Comparison of ENCODE assay signal across 7 cellular contexts in the genomic region with DNA sequence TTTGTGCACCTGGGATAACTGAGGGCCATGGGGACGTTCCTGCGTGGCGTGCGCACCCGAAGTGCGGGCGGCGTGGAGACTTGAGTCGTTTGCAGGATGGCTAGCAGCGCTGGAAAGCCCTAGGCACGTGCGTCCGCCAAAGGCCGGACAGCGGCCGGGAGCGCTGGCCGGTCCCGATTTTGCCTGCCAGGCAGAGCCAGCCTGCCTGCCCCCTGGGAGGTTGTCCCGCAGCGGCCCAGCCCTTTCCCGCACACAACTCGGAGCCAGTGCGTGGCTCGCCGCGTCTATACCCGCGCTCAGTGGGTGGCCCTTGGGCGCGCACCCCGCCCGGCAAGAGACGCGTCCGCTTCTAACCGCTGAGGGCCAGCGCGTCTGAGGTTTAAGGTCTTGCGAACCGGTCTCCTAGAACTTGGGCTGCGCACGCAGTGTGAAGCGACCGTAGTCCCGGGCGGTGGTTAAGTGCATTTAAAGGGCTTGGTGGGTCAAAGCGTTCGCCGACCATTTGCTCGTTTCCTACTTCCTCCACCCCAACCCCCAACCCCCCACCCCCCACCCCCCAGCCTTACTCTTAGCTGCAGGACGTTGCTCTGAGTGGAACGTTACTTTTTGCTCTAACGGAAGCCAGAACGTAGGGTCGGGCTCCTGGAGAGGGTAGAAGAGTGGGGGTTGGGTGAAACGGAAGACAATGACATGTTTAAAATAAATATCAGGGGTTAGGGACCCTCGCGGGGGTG.
DNase-seq lines count a peak whose midpoint lies in the region; ATAC-seq and TF ChIP-seq lines count a peak whose summit lies in the region.

No MANE protein-coding gene starts in this region.

- peaks cover 2% of the 10 kb centered on the region for H3K36me3 Mint-ChIP-seq in central memory CD8-positive, alpha-beta T cell (ENCODE audit: insufficient read depth)

- in situ Hi-C loops in KBM-7 (cut with MboI; ENCODE audit: low pct_unique_long_range_greater_than_20kb, low sequenced_read_pairs) = no loop called here

- CTCF ChIA-PET in GM10248 (lab: Yijun Ruan, JAX) = no interaction called here

- DNase-seq in GM10248 (ENCODE audit: extremely low spot score) (peak; percentile 53), KBM-7 (peak; percentile 89), left kidney (ENCODE audit: low read depth, low spot score) (peak; percentile 85)
- DNase-seq in central memory CD8-positive, alpha-beta T cell (ENCODE audit: low spot score in 2 of 2) = no peak
- peak; percentile 17 to 32 for DNase-seq in stimulated activated CD8-positive, alpha-beta memory T cell treated with anti-CD3 and anti-CD28 coated beads, Interleukin-15, amount 100 ng/mL, for 48 hours (ENCODE audit: low read depth in 2 of 2)

- H3K27me3 Mint-ChIP-seq in central memory CD8-positive, alpha-beta T cell = peaks cover 51% of the 10 kb centered on the region

- peaks cover 43% of the 10 kb centered on the region for H3K4me1 Mint-ChIP-seq in central memory CD8-positive, alpha-beta T cell

- no peaks in the 10 kb centered on the region for H3K9me3 Mint-ChIP-seq in central memory CD8-positive, alpha-beta T cell

- POLR2A ChIA-PET in GM10248 (lab: Yijun Ruan, JAX) = no interaction called here

- H3K4me3 Mint-ChIP-seq in central memory CD8-positive, alpha-beta T cell = peak overlapping the region; percentile 83

- peak; percentile 31 for ATAC-seq in GM21737 (IDR thresholded peaks at IDR 0.05; ENCODE audit: unreplicated experiment)
- peak; percentile 86 for ATAC-seq in SK-N-SH treated with all-trans-retinoic acid at 6 μM for 48 hours
- ATAC-seq in central memory CD8-positive, alpha-beta T cell (replicated peaks; ENCODE audit: extremely low read depth, poor library complexity, severe bottlenecking) = peak; percentile 47

- TF ChIP-seq CTCF in GM10248 (IDR thresholded peaks at IDR 0.05; ENCODE audit: control extremely low read depth, extremely low read depth, low read depth, missing control alignments) = no peak

- H3K27ac Mint-ChIP-seq in central memory CD8-positive, alpha-beta T cell (ENCODE audit: low read depth) = no peak overlapping the region

TF ChIP-seq in SK-N-SH treated with all-trans-retinoic acid at 6 μM for 48 hours, 23 proteins besides CTCF, POLR2A, EP300 and RAD21:
- TF ChIP-seq ZC3H10 (CRISPR knock-in tag; IDR thresholded peaks at IDR 0.05) (no peak), TCF4 (CRISPR knock-in tag; IDR thresholded peaks at IDR 0.05; ENCODE audit: borderline replicate concordance) (no peak), PPARA (CRISPR knock-in tag; IDR thresholded peaks at IDR 0.05; ENCODE audit: borderline replicate concordance) (no peak), TOX (CRISPR knock-in tag; IDR thresholded peaks at IDR 0.05; ENCODE audit: borderline replicate concordance) (no peak), SNAI2 (CRISPR knock-in tag; IDR thresholded peaks at IDR 0.05) (no peak), ESRRG (CRISPR knock-in tag; IDR thresholded peaks at IDR 0.05) (no peak), OSR1 (CRISPR knock-in tag; IDR thresholded peaks at IDR 0.05) (no peak), ZNF565 (CRISPR knock-in tag; conservative IDR thresholded peaks at IDR 0.05; ENCODE audit: low read depth) (no peak), ZNF70 (CRISPR knock-in tag; IDR thresholded peaks at IDR 0.05) (no peak), ZFP30 (CRISPR knock-in tag; IDR thresholded peaks at IDR 0.05) (no peak), RARB (CRISPR knock-in tag; IDR thresholded peaks at IDR 0.05) (no peak), ARNTL (CRISPR knock-in tag; IDR thresholded peaks at IDR 0.05; ENCODE audit: borderline replicate concordance, low read depth) (no peak), GLIS3 (CRISPR knock-in tag; IDR thresholded peaks at IDR 0.05) (no peak), ZFP3 (CRISPR knock-in tag; IDR thresholded peaks at IDR 0.05) (no peak), ZNF8 (CRISPR knock-in tag; IDR thresholded peaks at IDR 0.05) (no peak)
- TF ChIP-seq, protein P1, sequence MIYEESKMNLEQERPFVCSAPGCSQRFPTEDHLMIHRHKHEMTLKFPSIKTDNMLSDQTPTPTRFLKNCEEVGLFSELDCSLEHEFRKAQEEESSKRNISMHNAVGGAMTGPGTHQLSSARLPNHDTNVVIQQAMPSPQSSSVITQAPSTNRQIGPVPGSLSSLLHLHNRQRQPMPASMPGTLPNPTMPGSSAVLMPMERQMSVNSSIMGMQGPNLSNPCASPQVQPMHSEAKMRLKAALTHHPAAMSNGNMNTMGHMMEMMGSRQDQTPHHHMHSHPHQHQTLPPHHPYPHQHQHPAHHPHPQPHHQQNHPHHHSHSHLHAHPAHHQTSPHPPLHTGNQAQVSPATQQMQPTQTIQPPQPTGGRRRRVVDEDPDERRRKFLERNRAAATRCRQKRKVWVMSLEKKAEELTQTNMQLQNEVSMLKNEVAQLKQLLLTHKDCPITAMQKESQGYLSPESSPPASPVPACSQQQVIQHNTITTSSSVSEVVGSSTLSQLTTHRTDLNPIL (CRISPR knock-in tag; IDR thresholded peaks at IDR 0.05; ENCODE audit: low read depth) = no peak
- TF ChIP-seq, protein P2, sequence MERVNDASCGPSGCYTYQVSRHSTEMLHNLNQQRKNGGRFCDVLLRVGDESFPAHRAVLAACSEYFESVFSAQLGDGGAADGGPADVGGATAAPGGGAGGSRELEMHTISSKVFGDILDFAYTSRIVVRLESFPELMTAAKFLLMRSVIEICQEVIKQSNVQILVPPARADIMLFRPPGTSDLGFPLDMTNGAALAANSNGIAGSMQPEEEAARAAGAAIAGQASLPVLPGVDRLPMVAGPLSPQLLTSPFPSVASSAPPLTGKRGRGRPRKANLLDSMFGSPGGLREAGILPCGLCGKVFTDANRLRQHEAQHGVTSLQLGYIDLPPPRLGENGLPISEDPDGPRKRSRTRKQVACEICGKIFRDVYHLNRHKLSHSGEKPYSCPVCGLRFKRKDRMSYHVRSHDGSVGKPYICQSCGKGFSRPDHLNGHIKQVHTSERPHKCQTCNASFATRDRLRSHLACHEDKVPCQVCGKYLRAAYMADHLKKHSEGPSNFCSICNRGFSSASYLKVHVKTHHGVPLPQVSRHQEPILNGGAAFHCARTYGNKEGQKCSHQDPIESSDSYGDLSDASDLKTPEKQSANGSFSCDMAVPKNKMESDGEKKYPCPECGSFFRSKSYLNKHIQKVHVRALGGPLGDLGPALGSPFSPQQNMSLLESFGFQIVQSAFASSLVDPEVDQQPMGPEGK (CRISPR knock-in tag; IDR thresholded peaks at IDR 0.05; ENCODE audit: borderline replicate concordance) = no peak
- TF ChIP-seq, protein P3, sequence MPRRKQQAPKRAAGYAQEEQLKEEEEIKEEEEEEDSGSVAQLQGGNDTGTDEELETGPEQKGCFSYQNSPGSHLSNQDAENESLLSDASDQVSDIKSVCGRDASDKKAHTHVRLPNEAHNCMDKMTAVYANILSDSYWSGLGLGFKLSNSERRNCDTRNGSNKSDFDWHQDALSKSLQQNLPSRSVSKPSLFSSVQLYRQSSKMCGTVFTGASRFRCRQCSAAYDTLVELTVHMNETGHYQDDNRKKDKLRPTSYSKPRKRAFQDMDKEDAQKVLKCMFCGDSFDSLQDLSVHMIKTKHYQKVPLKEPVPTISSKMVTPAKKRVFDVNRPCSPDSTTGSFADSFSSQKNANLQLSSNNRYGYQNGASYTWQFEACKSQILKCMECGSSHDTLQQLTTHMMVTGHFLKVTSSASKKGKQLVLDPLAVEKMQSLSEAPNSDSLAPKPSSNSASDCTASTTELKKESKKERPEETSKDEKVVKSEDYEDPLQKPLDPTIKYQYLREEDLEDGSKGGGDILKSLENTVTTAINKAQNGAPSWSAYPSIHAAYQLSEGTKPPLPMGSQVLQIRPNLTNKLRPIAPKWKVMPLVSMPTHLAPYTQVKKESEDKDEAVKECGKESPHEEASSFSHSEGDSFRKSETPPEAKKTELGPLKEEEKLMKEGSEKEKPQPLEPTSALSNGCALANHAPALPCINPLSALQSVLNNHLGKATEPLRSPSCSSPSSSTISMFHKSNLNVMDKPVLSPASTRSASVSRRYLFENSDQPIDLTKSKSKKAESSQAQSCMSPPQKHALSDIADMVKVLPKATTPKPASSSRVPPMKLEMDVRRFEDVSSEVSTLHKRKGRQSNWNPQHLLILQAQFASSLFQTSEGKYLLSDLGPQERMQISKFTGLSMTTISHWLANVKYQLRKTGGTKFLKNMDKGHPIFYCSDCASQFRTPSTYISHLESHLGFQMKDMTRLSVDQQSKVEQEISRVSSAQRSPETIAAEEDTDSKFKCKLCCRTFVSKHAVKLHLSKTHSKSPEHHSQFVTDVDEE (CRISPR knock-in tag; IDR thresholded peaks at IDR 0.05) = no peak
- TF ChIP-seq, protein P4, sequence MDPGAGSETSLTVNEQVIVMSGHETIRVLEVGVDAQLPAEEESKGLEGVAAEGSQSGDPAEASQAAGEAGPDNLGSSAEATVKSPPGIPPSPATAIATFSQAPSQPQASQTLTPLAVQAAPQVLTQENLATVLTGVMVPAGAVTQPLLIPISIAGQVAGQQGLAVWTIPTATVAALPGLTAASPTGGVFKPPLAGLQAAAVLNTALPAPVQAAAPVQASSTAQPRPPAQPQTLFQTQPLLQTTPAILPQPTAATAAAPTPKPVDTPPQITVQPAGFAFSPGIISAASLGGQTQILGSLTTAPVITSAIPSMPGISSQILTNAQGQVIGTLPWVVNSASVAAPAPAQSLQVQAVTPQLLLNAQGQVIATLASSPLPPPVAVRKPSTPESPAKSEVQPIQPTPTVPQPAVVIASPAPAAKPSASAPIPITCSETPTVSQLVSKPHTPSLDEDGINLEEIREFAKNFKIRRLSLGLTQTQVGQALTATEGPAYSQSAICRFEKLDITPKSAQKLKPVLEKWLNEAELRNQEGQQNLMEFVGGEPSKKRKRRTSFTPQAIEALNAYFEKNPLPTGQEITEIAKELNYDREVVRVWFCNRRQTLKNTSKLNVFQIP (CRISPR knock-in tag; IDR thresholded peaks at IDR 0.05; ENCODE audit: borderline replicate concordance, low read depth) = no peak
- TF ChIP-seq, protein P5, sequence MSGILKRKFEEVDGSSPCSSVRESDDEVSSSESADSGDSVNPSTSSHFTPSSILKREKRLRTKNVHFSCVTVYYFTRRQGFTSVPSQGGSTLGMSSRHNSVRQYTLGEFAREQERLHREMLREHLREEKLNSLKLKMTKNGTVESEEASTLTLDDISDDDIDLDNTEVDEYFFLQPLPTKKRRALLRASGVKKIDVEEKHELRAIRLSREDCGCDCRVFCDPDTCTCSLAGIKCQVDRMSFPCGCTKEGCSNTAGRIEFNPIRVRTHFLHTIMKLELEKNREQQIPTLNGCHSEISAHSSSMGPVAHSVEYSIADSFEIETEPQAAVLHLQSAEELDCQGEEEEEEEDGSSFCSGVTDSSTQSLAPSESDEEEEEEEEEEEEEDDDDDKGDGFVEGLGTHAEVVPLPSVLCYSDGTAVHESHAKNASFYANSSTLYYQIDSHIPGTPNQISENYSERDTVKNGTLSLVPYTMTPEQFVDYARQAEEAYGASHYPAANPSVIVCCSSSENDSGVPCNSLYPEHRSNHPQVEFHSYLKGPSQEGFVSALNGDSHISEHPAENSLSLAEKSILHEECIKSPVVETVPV (CRISPR knock-in tag; IDR thresholded peaks at IDR 0.05) = no peak
TF ChIP-seq in SK-N-SH treated with all-trans-retinoic acid at 6 μM for 48 hours: peak in this region for 0.

Comparison
In these comparisons a context has a peak if more than half of its experiments do, and no peak if none do; other contexts are left out.
1. DNase-seq: peak in GM10248 (single experiment), KBM-7 (single experiment), left kidney (single experiment) and stimulated activated CD8-positive, alpha-beta memory T cell treated with anti-CD3 and anti-CD28 coated beads, Interleukin-15, amount 100 ng/mL, for 48 hours (2 of 2); none in central memory CD8-positive, alpha-beta T cell (0 of 2).
2. ATAC-seq: peak in every context shown above with its lines; median percentile 86 in SK-N-SH treated with all-trans-retinoic acid at 6 μM for 48 hours; 47 in central memory CD8-positive, alpha-beta T cell; 31 in GM21737.